Comparison of ENCODE assay signal across 19 cellular contexts in genomic region chr21:26637346-26637745, GRCh38.
DNase-seq lines count a peak whose midpoint lies in the region; ATAC-seq and TF ChIP-seq lines count a peak whose summit lies in the region.
"Had no signal": no experiment of that assay in that cellular context is flagged by ENCODE, and none has a peak within 500 bp of the region (broad histone marks: within the 10 kb centered on the region; RNA-seq: fewer than 3 reads in every experiment).

No MANE protein-coding gene starts in this region.

- intact Hi-C loops in left colon (cut with DNase I, micrococcal nuclease) = no loop called here

- H3K4me3 ChIP-seq in AG10803 (ENCODE audit: low read length) = no peak overlapping the region
- H3K4me3 ChIP-seq: GM23248, K562, Peyer's patch had no signal

- DNase-seq in AG10803 (ENCODE audit: low read depth) = peak; percentile 1
- DNase-seq in G401 (ENCODE audit: low spot score) = peak; percentile 2
- DNase-seq in NCI-H446 (lab: John Stamatoyannopoulos, UW) = peak; percentile 2 to 16
- peak; percentile 85 for DNase-seq in fibroblast of gingiva (ENCODE audit: low read depth)
- no peak for DNase-seq in dedifferentiated amniotic fluid mesenchymal stem cell (ENCODE audit: extremely low spot score)
- DNase-seq in left colon = no peak
- DNase-seq: BE2C; Calu3; CD4-positive, alpha-beta T cell; DND-41; GM23248; NCI-H146; NCI-H82; Peyer's patch; Right ventricle myocardium superior; SK-N-SH; T-cell had no signal

- no peak for ATAC-seq in left colon
- ATAC-seq in HG02610 (IDR thresholded peaks at IDR 0.05; ENCODE audit: unreplicated experiment) = no peak
- ATAC-seq: K562, T-cell had no signal

- in situ Hi-C loops in G401 (cut with HindIII; ENCODE audit: low sequenced_read_pairs) = no loop called here

- no peak for TF ChIP-seq CTCF in AG10803 (conservative IDR thresholded peaks at IDR 0.05; ENCODE audit: low read length)

Comparison
In these comparisons a context has a peak if more than half of its experiments do, and no peak if none do; other contexts are left out.
1. DNase-seq: peak in AG10803 (single experiment), G401 (single experiment), NCI-H446 (2 of 2) and fibroblast of gingiva (single experiment); none in dedifferentiated amniotic fluid mesenchymal stem cell (single experiment) and left colon (0 of 2).